ENCODE assay signal across 9 cellular contexts in the genomic region with DNA sequence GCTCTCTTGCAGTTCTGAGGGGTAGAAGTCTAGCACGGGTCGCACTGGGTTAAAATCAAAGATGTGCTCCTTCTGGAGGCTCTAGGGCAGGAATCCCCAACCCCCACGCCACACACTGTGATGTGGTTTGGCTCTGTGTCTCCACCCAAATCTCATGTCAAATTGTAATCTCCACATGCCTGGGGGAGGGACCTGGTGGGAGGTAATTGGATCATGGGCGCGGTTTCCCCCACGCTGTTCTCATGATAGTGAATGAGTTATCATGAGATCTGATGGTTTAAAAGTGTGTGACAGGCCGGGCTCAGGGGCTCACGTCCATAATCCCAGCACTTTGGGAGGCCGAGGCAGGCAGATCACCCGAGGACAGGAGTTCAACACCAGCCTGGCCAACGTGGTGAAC. TPM values are rescaled to one million over a fixed set of nuclear protein-coding genes. Genes with fewer than 3 reads are reported as not detected.
DNase-seq lines count a peak whose midpoint lies in the region; ATAC-seq, FAIRE-seq and TF ChIP-seq lines count a peak whose summit lies in the region.
"Had no signal": no experiment of that assay in that cellular context is flagged by ENCODE, and none has a peak within 500 bp of the region (broad histone marks: within the 10 kb centered on the region; RNA-seq: fewer than 3 reads in every experiment).

No MANE protein-coding gene starts in this region.

- peaks cover 5% of the 10 kb centered on the region for H3K4me1 Mint-ChIP-seq in astrocyte (ENCODE audit: low read depth, unreplicated experiment)

- no peaks in the 10 kb centered on the region for H3K36me3 ChIP-seq in DND-41 (ENCODE audit: insufficient read depth, low read length)
- H3K36me3 ChIP-seq in WERI-Rb-1, result no peaks in the 10 kb centered on the region
- H3K36me3 ChIP-seq in astrocyte (ENCODE audit: insufficient read depth, low read length), result no peaks in the 10 kb centered on the region

- TF ChIP-seq CTCF in DND-41 (IDR thresholded peaks at IDR 0.05; ENCODE audit: borderline replicate concordance, extremely low read depth, low read length, poor library complexity, severe bottlenecking) (no peak), WERI-Rb-1 (IDR thresholded peaks at IDR 0.05; ENCODE audit: low read depth, low read length) (no peak), astrocyte (IDR thresholded peaks at IDR 0.05; ENCODE audit: insufficient read depth, low read depth, low read length) (no peak)

- H3K27me3 Mint-ChIP-seq in astrocyte (ENCODE audit: low read depth, unreplicated experiment), result peaks cover 8% of the 10 kb centered on the region

- H4K20me1 ChIP-seq in DND-41 (ENCODE audit: insufficient read depth, low read length) (no peaks in the 10 kb centered on the region), astrocyte (ENCODE audit: insufficient read depth, low read length) (no peaks in the 10 kb centered on the region)

- peaks cover 6% of the 10 kb centered on the region for H3K9me3 Mint-ChIP-seq in astrocyte (ENCODE audit: unreplicated experiment)

- no peak overlapping the region for H3K4me3 Mint-ChIP-seq in astrocyte (ENCODE audit: unreplicated experiment)

- H3K9ac ChIP-seq in DND-41 (ENCODE audit: low read depth, low read length), result no peak overlapping the region
- no peak overlapping the region for H3K9ac ChIP-seq in astrocyte (ENCODE audit: low read length)

- FAIRE-seq in astrocyte (lab: Jason Lieb, UNC), result no peak

- ATAC-seq in DND-41 (ENCODE audit: insufficient read depth, low read depth) (peak; percentile 80), Right ventricle myocardium superior (ENCODE audit: poor library complexity) (no peak)

- no peak overlapping the region for H3K27ac Mint-ChIP-seq in astrocyte (ENCODE audit: unreplicated experiment)

- H3K27me3 ChIP-seq in DND-41 (ENCODE audit: insufficient read depth, low read length, poor library complexity) (peaks cover 4% of the 10 kb centered on the region), WERI-Rb-1 (ENCODE audit: insufficient read depth, low read depth, severe bottlenecking) (no peaks in the 10 kb centered on the region), astrocyte (ENCODE audit: insufficient read depth, low read length) (no peaks in the 10 kb centered on the region)

- H2AFZ ChIP-seq in DND-41 (ENCODE audit: low read depth, low read length) (no peak overlapping the region), astrocyte (ENCODE audit: low read depth, low read length) (no peak overlapping the region)

- H3K4me2 ChIP-seq in DND-41 (ENCODE audit: insufficient read depth, low read length) (no peak overlapping the region), astrocyte (ENCODE audit: low read length) (no peak overlapping the region)

- H3K27ac ChIP-seq in DND-41 (ENCODE audit: low read length) (no peak overlapping the region), WERI-Rb-1 (peak overlapping the region; percentile 54), astrocyte (ENCODE audit: low read depth, low read length) (no peak overlapping the region)

- no peak overlapping the region for H3K4me3 ChIP-seq in DND-41 (ENCODE audit: low read depth in 1 of 2, low read length in 2 of 2)
- H3K4me3 ChIP-seq in WERI-Rb-1 (ENCODE audit: low read depth, low read length), result peak overlapping the region; percentile 24
- H3K4me3 ChIP-seq in astrocyte (ENCODE audit: insufficient read depth, low read depth, low read length), result no peak overlapping the region

- H3K4me1 ChIP-seq in DND-41 (ENCODE audit: insufficient read depth, low read length) (0 out of 2 replicates have a peak, but pooled peaks cover 6% of the 10 kb centered on the region), astrocyte (ENCODE audit: insufficient read depth, low read length) (no peaks in the 10 kb centered on the region)

- DNase-seq in DND-41 (peak; percentile 68), WERI-Rb-1 (peak; percentile 71), astrocyte (ENCODE audit: low read depth) (peak; percentile 4), C1 segment of cervical spinal cord (lab: John Stamatoyannopoulos, UW) (no peak), Right ventricle myocardium superior (no peak), cerebellar nuclear complex (lab: John Stamatoyannopoulos, UW) (no peak), SW 1271 (lab: John Stamatoyannopoulos, UW) (no peak)
- peak; percentile 63 for DNase-seq in stimulated activated CD4-positive, alpha-beta T cell treated with anti-CD3 and anti-CD28 coated beads, Interleukin-15, amount 100 ng/mL, for 24 hours
- DNase-seq: NCI-H1694 had no signal

- H3K9me3 ChIP-seq in DND-41 (ENCODE audit: insufficient read depth, low read length, severe bottlenecking), result no peaks in the 10 kb centered on the region
- no peaks in the 10 kb centered on the region for H3K9me3 ChIP-seq in WERI-Rb-1 (ENCODE audit: severe bottlenecking)
- no peaks in the 10 kb centered on the region for H3K9me3 ChIP-seq in astrocyte (ENCODE audit: insufficient read depth, low read depth, low read length)

- H3K36me3 Mint-ChIP-seq in astrocyte (ENCODE audit: low read depth, unreplicated experiment), result peaks cover 2% of the 10 kb centered on the region

- H3K79me2 ChIP-seq in DND-41 (ENCODE audit: insufficient read depth, low read length) (no peaks in the 10 kb centered on the region), astrocyte (ENCODE audit: insufficient read depth, low read length) (no peaks in the 10 kb centered on the region)

- intact Hi-C loops in Right ventricle myocardium superior (cut with DNase I), result no loop called here

RNA-seq across cellular contexts. Expression of a gene that starts 26.6 kb away (rescaled TPM):
- total RNA-seq in astrocyte (334 and 343 TPM in 2 replicates), Right ventricle myocardium superior (326 TPM)

RNA-seq across cellular contexts. Expression of a gene that starts 50.4 kb away (rescaled TPM):
- total RNA-seq in astrocyte (0.50 and 0.52 TPM in 2 replicates), Right ventricle myocardium superior (2.6 TPM)

Comparison
In these comparisons a context has a peak if more than half of its experiments do, and no peak if none do; other contexts are left out.
1. DNase-seq: peak in DND-41 (single experiment), WERI-Rb-1 (single experiment), astrocyte (single experiment) and stimulated activated CD4-positive, alpha-beta T cell treated with anti-CD3 and anti-CD28 coated beads, Interleukin-15, amount 100 ng/mL, for 24 hours (single experiment); none in C1 segment of cervical spinal cord (0 of 14), Right ventricle myocardium superior (single experiment), cerebellar nuclear complex (0 of 2) and SW 1271 (0 of 2).